ENCODE assay signal across 10 cellular contexts in the genomic region with DNA sequence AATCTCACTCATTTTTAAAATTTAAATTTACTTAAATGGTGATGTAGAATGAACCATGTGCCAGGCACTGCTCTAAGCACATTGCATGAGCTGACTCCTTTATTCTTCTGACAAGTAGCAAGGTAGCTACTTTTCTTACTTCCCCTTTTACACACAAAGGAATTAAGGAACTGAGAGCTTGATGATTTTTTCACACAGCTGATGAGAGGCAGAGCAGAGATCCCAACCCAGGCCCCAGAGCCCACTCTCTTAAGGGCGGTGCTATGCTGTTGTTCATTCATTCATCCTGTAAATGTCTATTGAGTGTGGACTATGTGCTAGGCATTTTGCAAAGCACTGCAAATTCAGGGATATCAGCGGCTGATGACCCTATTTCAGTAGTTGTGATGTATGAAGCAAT. TPM values are rescaled to one million over a fixed set of nuclear protein-coding genes. Genes with fewer than 3 reads are reported as not detected.
DNase-seq lines count a peak whose midpoint lies in the region; ATAC-seq and TF ChIP-seq lines count a peak whose summit lies in the region.
"Had no signal": no experiment of that assay in that cellular context is flagged by ENCODE, and none has a peak within 500 bp of the region (broad histone marks: within the 10 kb centered on the region; RNA-seq: fewer than 3 reads in every experiment).

No MANE protein-coding gene starts in this region.

- no peaks in the 10 kb centered on the region for H3F3A ChIP-seq in GM23248 (ENCODE audit: insufficient read depth)

- no peaks in the 10 kb centered on the region for H3K36me3 ChIP-seq in psoas muscle (ENCODE audit: insufficient read depth in 1 of 2, low read depth in 1 of 2)
- no peaks in the 10 kb centered on the region for H3K36me3 ChIP-seq in GM23248 (ENCODE audit: low read depth)

- H3K27ac ChIP-seq in psoas muscle (peak overlapping the region; percentile 74), GM23248 (no peak overlapping the region)

- TF ChIP-seq CTCF in psoas muscle (IDR thresholded peaks at IDR 0.05) = no peak

- 63 to 74% (median 69%) methylated on average over 2 of the region's 2 CpGs for whole genome bisulfite sequencing in psoas muscle, 3 donors
- 49 to 69% methylated on average over 2 of the region's 2 CpGs for WGBS in GM23248 (ENCODE audit: low coverage in 1 of 2, low lambda C conversion rate in 2 of 2, missing lambda C conversion rate in 2 of 2), 2 experiments

- H3K9ac ChIP-seq in GM23248 = no peak overlapping the region

- H4K20me1 ChIP-seq in GM23248 (ENCODE audit: insufficient read depth) = no peaks in the 10 kb centered on the region

- in situ Hi-C loops in GM23248 (cut with MboI) = no loop called here

- H3K9me3 ChIP-seq in psoas muscle (no peaks in the 10 kb centered on the region), GM23248 (ENCODE audit: low read depth) (no peaks in the 10 kb centered on the region)

- H3K4me3 ChIP-seq in psoas muscle (no peak overlapping the region), GM23248 (no peak overlapping the region)

- no peak overlapping the region for H3K4me2 ChIP-seq in GM23248 (ENCODE audit: unreplicated experiment)

- H3K27me3 ChIP-seq in psoas muscle (ENCODE audit: insufficient read depth in 3 of 3, low read length in 2 of 3) (no peaks in the 10 kb centered on the region), GM23248 (replicated peaks; ENCODE audit: insufficient read depth) (no peaks in the 10 kb centered on the region)

- H2AFZ ChIP-seq in GM23248 = no peak overlapping the region

- no peaks in the 10 kb centered on the region for H3K9me2 ChIP-seq in GM23248 (ENCODE audit: insufficient read depth)

- H3K4me1 ChIP-seq in psoas muscle (peaks cover 33% of the 10 kb centered on the region), GM23248 (ENCODE audit: insufficient read depth) (no peaks in the 10 kb centered on the region)

- ATAC-seq in GM19035 (IDR thresholded peaks at IDR 0.05; ENCODE audit: unreplicated experiment) (peak; percentile 84), HG02852 (IDR thresholded peaks at IDR 0.05; ENCODE audit: unreplicated experiment) (peak; percentile 94), psoas muscle (no peak)

- H3K79me2 ChIP-seq in GM23248 (ENCODE audit: insufficient read depth) = no peaks in the 10 kb centered on the region

- DNase-seq in NAMALWA (ENCODE audit: low spot score) = peak; percentile 71
- no peak for DNase-seq in psoas muscle
- no peak for DNase-seq in NCI-H1436 treated with DMSO at 0.1 percent for 48 hours (lab: John Stamatoyannopoulos, UW)
- no peak for DNase-seq in GM23248
- DNase-seq in activated naive CD4-positive, alpha-beta T cell (lab: John Stamatoyannopoulos, UW) = no peak
- no peak for DNase-seq in SK-N-DZ (ENCODE audit: low spot score)

- intact Hi-C loops in psoas muscle (cut with DNase I) = no loop called here

RNA-seq across cellular contexts. Expression of a gene that starts 17.9 kb away (rescaled TPM):
- under 1 TPM; 0.42 to 0.88 (median 0.65) TPM for total RNA-seq in psoas muscle
- polyA plus RNA-seq in psoas muscle (under 1 TPM; 0.23 to 0.30 (median 0.27) TPM), GM23248 (2016; fragmentation: Nextera tagmentation; extraction: Ambion mirVana) (not detected in 2 replicates)
- not detected in 2 replicates for total RNA-seq in GM23248 (2014; rRNA removed; shearing (Covaris generic))
- polyA plus RNA-seq in SK-N-DZ (2014; cell fraction: cytosol; rRNA removed) = 0.03 TPM in 2 replicates
- not detected in 2 replicates for polyA plus RNA-seq in SK-N-DZ (2014; cell fraction: nucleus; rRNA removed)
- total RNA-seq: pulmonary artery endothelial cell; T-helper 2 cell treated with Interferon-gamma antibody and Interleukin-4, amounts not matched to agents 100 ng/mL and 5 ng/mL, for 36 hours had no signal

RNA-seq across cellular contexts. Expression of a gene that starts 39.1 kb away (rescaled TPM):
- 1 to 10 TPM; 3.2 to 7.2 (median 5.1) TPM for total RNA-seq in psoas muscle
- polyA plus RNA-seq in psoas muscle (1 to 10 TPM; 2.4 to 5.6 (median 3.8) TPM), GM23248 (2016; fragmentation: Nextera tagmentation; extraction: Ambion mirVana) (0.94 and 1.7 TPM in 2 replicates)
- total RNA-seq in GM23248 (2014; rRNA removed; shearing (Covaris generic)) = 1.2 and 1.9 TPM in 2 replicates
- polyA plus RNA-seq in SK-N-DZ (2014; cell fraction: cytosol; rRNA removed) = 2.4 and 3.4 TPM in 2 replicates
- polyA plus RNA-seq in SK-N-DZ (2014; cell fraction: nucleus; rRNA removed) = 3.6 and 8.8 TPM in 2 replicates
- total RNA-seq: T-helper 2 cell treated with Interferon-gamma antibody and Interleukin-4, amounts not matched to agents 100 ng/mL and 5 ng/mL, for 36 hours had no signal

RNA-seq across cellular contexts. Expression of a gene that starts 57.7 kb away (rescaled TPM):
- total RNA-seq in psoas muscle = 1 to 10 TPM; 4.4 to 8.1 (median 6.4) TPM
- polyA plus RNA-seq in psoas muscle (10 to 100 TPM in 1 of 3 donors, 1 to 10 TPM in 2; 5.3 to 12.3 (median 9.8) TPM), GM23248 (2016; fragmentation: Nextera tagmentation; extraction: Ambion mirVana) (16.2 and 16.3 TPM in 2 replicates)
- 33.4 and 61.0 TPM in 2 replicates for total RNA-seq in GM23248 (2014; rRNA removed; shearing (Covaris generic))
- 14.2 and 27.4 TPM in 2 replicates for polyA plus RNA-seq in SK-N-DZ (2014; cell fraction: cytosol; rRNA removed)
- 40.7 and 61.7 TPM in 2 replicates for polyA plus RNA-seq in SK-N-DZ (2014; cell fraction: nucleus; rRNA removed)

Comparison
In these comparisons a context has a peak if more than half of its experiments do, and no peak if none do; other contexts are left out.
1. ATAC-seq: peak in GM19035 (single experiment) and HG02852 (single experiment); none in psoas muscle (0 of 4).